16 cellular contexts compared by ENCODE assay signal in the genomic region with DNA sequence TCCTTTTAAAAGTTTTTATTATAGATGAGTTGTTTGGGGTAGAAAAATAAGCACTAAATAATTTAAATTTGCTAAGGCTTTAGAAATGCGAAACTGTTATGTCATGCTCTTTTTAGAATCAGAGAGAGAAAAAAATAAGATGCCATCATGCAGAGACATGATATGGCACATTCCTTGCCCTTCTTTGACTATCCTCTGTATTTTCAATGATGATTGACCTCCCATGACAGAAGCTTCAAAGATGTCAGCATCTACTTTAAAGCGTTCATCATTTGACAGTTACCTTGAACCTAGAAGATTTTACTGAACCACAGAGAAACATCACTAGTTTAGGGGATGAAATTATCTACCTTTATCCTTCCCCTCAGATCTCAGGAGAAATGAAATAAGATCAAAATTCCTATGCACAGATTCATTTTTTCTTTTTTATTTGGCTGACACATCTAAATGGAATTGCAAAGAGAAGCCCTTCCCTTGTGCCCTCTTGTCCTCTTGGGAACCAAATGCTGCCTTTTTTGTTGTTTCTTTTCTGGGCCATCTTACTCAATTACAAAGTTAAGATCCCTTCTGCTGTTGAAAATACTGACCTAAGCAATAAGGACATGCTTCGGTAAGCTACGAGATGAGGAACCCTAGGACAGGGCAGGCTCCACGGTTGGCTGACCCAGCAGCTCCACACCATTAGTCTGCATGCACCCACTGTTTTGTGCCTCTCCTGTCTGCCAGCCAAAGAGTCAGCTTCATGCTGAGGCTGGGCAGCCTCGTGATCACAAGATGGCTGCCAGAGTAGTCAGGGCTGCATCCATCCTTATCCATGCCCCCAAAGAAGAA.
DNase-seq lines count a peak whose midpoint lies in the region; TF ChIP-seq lines count a peak whose summit lies in the region.
"Had no signal": no experiment of that assay in that cellular context is flagged by ENCODE, and none has a peak within 500 bp of the region (broad histone marks: within the 10 kb centered on the region; RNA-seq: fewer than 3 reads in every experiment).

No MANE protein-coding gene starts in this region.

- H3K9ac ChIP-seq in GM23248 (no peak overlapping the region), SK-N-SH (peak overlapping the region; percentile 38; the same call in 1 of the 2 replicates)

- TF ChIP-seq RAD21 in SK-N-SH (IDR thresholded peaks at IDR 0.05; ENCODE audit: low read length) = no peak

- no peak for TF ChIP-seq POLR2A in lower leg skin (IDR thresholded peaks at IDR 0.05)

- H3K36me3 ChIP-seq in GM23248 (ENCODE audit: low read depth) = no peaks in the 10 kb centered on the region
- peaks cover 44 to 75% of the 10 kb centered on the region in 2 experiments for H3K36me3 ChIP-seq in SK-N-SH (replicated peaks in 1 of 2; ENCODE audit: control insufficient read depth in 1 of 2, insufficient read depth in 2 of 2, low read length in 1 of 2)

- H3K9me3 ChIP-seq in GM23248 (ENCODE audit: low read depth) (no peaks in the 10 kb centered on the region), SK-N-SH (no peaks in the 10 kb centered on the region)
- H3K9me3 ChIP-seq: MG63, vagina had no signal

- H3K79me2 ChIP-seq in GM23248 (ENCODE audit: insufficient read depth) (no peaks in the 10 kb centered on the region), SK-N-SH (ENCODE audit: insufficient read depth) (peaks cover 23% of the 10 kb centered on the region; the same call in 1 of the 2 replicates)

- intact Hi-C loops in lower leg skin (cut with DNase I; ENCODE audit: low total_unique reads) = no loop called here

- H3K4me3 ChIP-seq in GM23248 = no peak overlapping the region
- no peak overlapping the region for H3K4me3 ChIP-seq in SK-N-SH (ENCODE audit: low read depth in 2 of 2, low read length in 1 of 2)
- no peak overlapping the region for H3K4me3 ChIP-seq in fibroblast of villous mesenchyme (ENCODE audit: low read depth, low read length)
- H3K4me3 ChIP-seq in lower leg skin (ENCODE audit: low read depth, poor library complexity, severe bottlenecking) = no peak overlapping the region
- H3K4me3 ChIP-seq: dorsolateral prefrontal cortex, MG63, smooth muscle cell, vagina had no signal

- 98 to 100% methylated on average over 6 of the region's 6 CpGs for WGBS in GM23248 (ENCODE audit: low coverage in 1 of 2, low lambda C conversion rate in 2 of 2, missing lambda C conversion rate in 2 of 2), 2 experiments
- WGBS in SK-N-SH (ENCODE audit: low lambda C conversion rate) = 99% methylated on average over 6 of the region's 6 CpGs
- 80 to 89% methylated on average over 6 of the region's 6 CpGs for WGBS in lower leg skin, 2 donors

- TF ChIP-seq EP300 in SK-N-SH (IDR thresholded peaks at IDR 0.05; ENCODE audit: borderline replicate concordance in 1 of 2, low read depth in 1 of 2, low read length in 1 of 2) = no peak

- H3F3A ChIP-seq in GM23248 (ENCODE audit: insufficient read depth) = peaks cover 18% of the 10 kb centered on the region
- H3F3A ChIP-seq in SK-N-SH (replicated peaks; ENCODE audit: insufficient read depth) = peaks cover 31% of the 10 kb centered on the region

- no peaks in the 10 kb centered on the region for H4K20me1 ChIP-seq in GM23248 (ENCODE audit: insufficient read depth)
- H4K20me1 ChIP-seq in SK-N-SH (ENCODE audit: insufficient read depth) = no peaks in the 10 kb centered on the region

- H3K27ac ChIP-seq in GM23248 (no peak overlapping the region; the same call in 1 of the 2 replicates), SK-N-SH (ENCODE audit: low read depth in 2 of 2, low read length in 1 of 2) (peak overlapping the region in 1 of 2 experiments; percentile 81; a peak in 3 of 4 replicates)
- H3K27ac ChIP-seq: vagina, VCaP had no signal

- H3K27me3 ChIP-seq in GM23248 (replicated peaks; ENCODE audit: insufficient read depth) = no peaks in the 10 kb centered on the region
- H3K27me3 ChIP-seq in SK-N-SH (ENCODE audit: insufficient read depth) = no peaks in the 10 kb centered on the region
- H3K27me3 ChIP-seq: dorsolateral prefrontal cortex, MG63, vagina had no signal

- in situ Hi-C loops in GM23248 (cut with MboI) = no loop called here

- DNase-seq in GM23248 (peak; percentile 59), SK-N-SH (no peak), fibroblast of villous mesenchyme (ENCODE audit: low read depth) (peak; percentile 21), stromal cell of bone marrow (ENCODE audit: low read depth) (peak; percentile 36), islet precursor cell (no peak), HEK293T (ENCODE audit: extremely low spot score) (no peak), lower leg skin (ENCODE audit: low spot score in 2 of 2) (no peak)
- DNase-seq: activated CD8-positive, alpha-beta T cell treated with anti-CD3 and anti-CD28 coated beads for 36 hours; dorsolateral prefrontal cortex; MG63; NCI-H1930; NCI-H510A; stimulated activated naive CD4-positive, alpha-beta T cell treated with Interleukin-2 at 50 U/mL for 16 hours had no signal

- H3K4me1 ChIP-seq in GM23248 (ENCODE audit: insufficient read depth) = peaks cover 34% of the 10 kb centered on the region
- H3K4me1 ChIP-seq in SK-N-SH (ENCODE audit: control insufficient read depth in 1 of 2, insufficient read depth in 2 of 2, low read depth in 1 of 2, low read length in 1 of 2) = peaks cover 10 to 38% of the 10 kb centered on the region in 2 experiments

- no peaks in the 10 kb centered on the region for H3K9me2 ChIP-seq in GM23248 (ENCODE audit: insufficient read depth)
- H3K9me2 ChIP-seq in SK-N-SH = no peaks in the 10 kb centered on the region

- H3K4me2 ChIP-seq in GM23248 (ENCODE audit: unreplicated experiment) (no peak overlapping the region), SK-N-SH (peak overlapping the region; percentile 17; the same call in 1 of the 2 replicates)
- H3K4me2 ChIP-seq: smooth muscle cell had no signal

- CTCF ChIA-PET in SK-N-SH (lab: Yijun Ruan, JAX) = interaction anchor here (1.6 to 8.0 kb wide), 2 partner anchors 8 to 29 kb away, joined by 5 to 89 read pairs; no protein-coding TSS in a partner anchor
- CTCF ChIA-PET in HEK293T (lab: Yijun Ruan, JAX) = interaction anchor here (1.2 kb wide), 1 partner anchor 11 kb away, joined by 4 read pairs; no protein-coding TSS in a partner anchor

- no peak overlapping the region for H2AFZ ChIP-seq in GM23248
- H2AFZ ChIP-seq in SK-N-SH (ENCODE audit: low read depth) = no peak overlapping the region

- TF ChIP-seq CTCF in SK-N-SH (IDR thresholded peaks at IDR 0.05) = no peak
- no peak for TF ChIP-seq CTCF in fibroblast of villous mesenchyme (IDR thresholded peaks at IDR 0.05; ENCODE audit: insufficient read depth, low read depth, low read length)
- TF ChIP-seq CTCF in lower leg skin (IDR thresholded peaks at IDR 0.05) = no peak

- POLR2A ChIA-PET in SK-N-SH (lab: Yijun Ruan, JAX) (no interaction called here), HEK293T (lab: Yijun Ruan, JAX) (no interaction called here)

TF ChIP-seq in SK-N-SH, 30 proteins besides CTCF, POLR2A, EP300 and RAD21:
- TF ChIP-seq FOSL2 (IDR thresholded peaks at IDR 0.05; ENCODE audit: borderline replicate concordance, low read depth) (peak; percentile 24; the same call in 1 of the 2 replicates), MEF2A (IDR thresholded peaks at IDR 0.05; ENCODE audit: borderline replicate concordance, low read depth) (0 out of 2 replicates have a peak, but pooled peaks have one; percentile 13), JUND (IDR thresholded peaks at IDR 0.05) (peak; percentile 16; the same call in 1 of the 2 replicates)
- TF ChIP-seq, protein P1, sequence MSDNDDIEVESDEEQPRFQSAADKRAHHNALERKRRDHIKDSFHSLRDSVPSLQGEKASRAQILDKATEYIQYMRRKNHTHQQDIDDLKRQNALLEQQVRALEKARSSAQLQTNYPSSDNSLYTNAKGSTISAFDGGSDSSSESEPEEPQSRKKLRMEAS (IDR thresholded peaks at IDR 0.05; ENCODE audit: low read depth) = no peak
- TF ChIP-seq, protein P2, sequence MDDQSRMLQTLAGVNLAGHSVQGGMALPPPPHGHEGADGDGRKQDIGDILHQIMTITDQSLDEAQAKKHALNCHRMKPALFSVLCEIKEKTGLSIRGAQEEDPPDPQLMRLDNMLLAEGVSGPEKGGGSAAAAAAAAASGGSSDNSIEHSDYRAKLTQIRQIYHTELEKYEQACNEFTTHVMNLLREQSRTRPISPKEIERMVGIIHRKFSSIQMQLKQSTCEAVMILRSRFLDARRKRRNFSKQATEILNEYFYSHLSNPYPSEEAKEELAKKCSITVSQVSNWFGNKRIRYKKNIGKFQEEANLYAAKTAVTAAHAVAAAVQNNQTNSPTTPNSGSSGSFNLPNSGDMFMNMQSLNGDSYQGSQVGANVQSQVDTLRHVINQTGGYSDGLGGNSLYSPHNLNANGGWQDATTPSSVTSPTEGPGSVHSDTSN (IDR thresholded peaks at IDR 0.05) = 0 out of 2 replicates have a peak, but pooled peaks have one; percentile 14

TF ChIP-seq in HEK293T, 16 proteins besides CTCF, POLR2A, EP300 and RAD21:
- TF ChIP-seq SUZ12 (IDR thresholded peaks at IDR 0.05) (no peak), TARDBP (IDR thresholded peaks at IDR 0.05) (no peak), NFRKB (IDR thresholded peaks at IDR 0.05) (no peak), FOXK2 (IDR thresholded peaks at IDR 0.05) (no peak), ZNF384 (IDR thresholded peaks at IDR 0.05) (no peak), L3MBTL2 (conservative IDR thresholded peaks at IDR 0.05) (no peak), ARNT (IDR thresholded peaks at IDR 0.05) (no peak), LEF1 (IDR thresholded peaks at IDR 0.05; ENCODE audit: borderline replicate concordance) (no peak), HDGF (IDR thresholded peaks at IDR 0.05; ENCODE audit: borderline replicate concordance) (no peak), SP1 (IDR thresholded peaks at IDR 0.05) (no peak), CTBP1 (IDR thresholded peaks at IDR 0.05; ENCODE audit: borderline replicate concordance) (no peak), BHLHE40 (IDR thresholded peaks at IDR 0.05; ENCODE audit: borderline replicate concordance) (no peak), ELF4 (IDR thresholded peaks at IDR 0.05) (no peak), FOXM1 (IDR thresholded peaks at IDR 0.05; ENCODE audit: borderline replicate concordance) (no peak)
- TF ChIP-seq, protein P3, sequence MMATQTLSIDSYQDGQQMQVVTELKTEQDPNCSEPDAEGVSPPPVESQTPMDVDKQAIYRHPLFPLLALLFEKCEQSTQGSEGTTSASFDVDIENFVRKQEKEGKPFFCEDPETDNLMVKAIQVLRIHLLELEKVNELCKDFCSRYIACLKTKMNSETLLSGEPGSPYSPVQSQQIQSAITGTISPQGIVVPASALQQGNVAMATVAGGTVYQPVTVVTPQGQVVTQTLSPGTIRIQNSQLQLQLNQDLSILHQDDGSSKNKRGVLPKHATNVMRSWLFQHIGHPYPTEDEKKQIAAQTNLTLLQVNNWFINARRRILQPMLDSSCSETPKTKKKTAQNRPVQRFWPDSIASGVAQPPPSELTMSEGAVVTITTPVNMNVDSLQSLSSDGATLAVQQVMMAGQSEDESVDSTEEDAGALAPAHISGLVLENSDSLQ (IDR thresholded peaks at IDR 0.05) = no peak

Comparison
In these comparisons a context has a peak if more than half of its experiments do, and no peak if none do; other contexts are left out.
1. DNase-seq: peak in GM23248 (single experiment), fibroblast of villous mesenchyme (single experiment) and stromal cell of bone marrow (single experiment); none in SK-N-SH (single experiment), islet precursor cell (single experiment), HEK293T (single experiment) and lower leg skin (0 of 2).